ENCODE assay signal across 8 cellular contexts in genomic region chr20:35664544-35665206, GRCh38. TPM values are rescaled to one million over a fixed set of nuclear protein-coding genes. Genes with fewer than 3 reads are reported as not detected.
DNase-seq lines count a peak whose midpoint lies in the region; ATAC-seq lines count a peak whose summit lies in the region.

Gene CPNE1 (minus strand): TSS chr20:35664900. CDS start chr20:35632923, 31,977 bp downstream.
Gene RBM12 (minus strand): TSS chr20:35664900. CDS start chr20:35655322, 9,578 bp downstream.

- H3K4me3 ChIP-seq in BLaER1: peak within 1 kb of the TSS; percentile 76

- DNase-seq in NCI-H748 (lab: John Stamatoyannopoulos, UW; ENCODE audit: unreplicated experiment): peak; percentile 94
- DNase-seq in activated CD4-positive, alpha-beta T cell treated with anti-CD3 and anti-CD28 coated beads, Interleukin-2, amount 50 U/mL, for 1 hour: peak; percentile 92
- DNase-seq in dedifferentiated amniotic fluid mesenchymal stem cell (ENCODE audit: extremely low spot score): peak; percentile 90
- DNase-seq in left lobe of liver (ENCODE audit: low spot score): peak; percentile 94
- peak; percentile 92 for DNase-seq in stimulated activated CD4-positive, alpha-beta T cell treated with anti-CD3 and anti-CD28 coated beads, Interleukin-2, amount 100 ng/mL, for 24 hours

- peaks cover 31% of the 10 kb centered on the region for H3K36me3 ChIP-seq in BLaER1

- peaks cover 43% of the 10 kb centered on the region for H3K4me1 ChIP-seq in BLaER1

- peak within 1 kb of the TSS; percentile 99 for H3K27ac ChIP-seq in BLaER1

- H4K20me1 ChIP-seq in BLaER1: peaks cover 48% of the 10 kb centered on the region

- H3K9me3 ChIP-seq in BLaER1: no peaks in the 10 kb centered on the region; the same call in 1 of the 2 replicates

- no peaks in the 10 kb centered on the region for H3K27me3 ChIP-seq in BLaER1

- ATAC-seq in GM19328 (IDR thresholded peaks at IDR 0.05; ENCODE audit: unreplicated experiment) (peak; percentile 66), HG03520 (IDR thresholded peaks at IDR 0.05; ENCODE audit: unreplicated experiment) (peak; percentile 69), left lobe of liver (peak; percentile 93)

- peak within 1 kb of the TSS; percentile 98 for H3K9ac ChIP-seq in BLaER1

- peak within 1 kb of the TSS; percentile 95 for H3K4me2 ChIP-seq in BLaER1

RNA-seq across cellular contexts. Expression of gene CPNE1, which starts in this region (rescaled TPM):
- 42.3 TPM for total RNA-seq in left lobe of liver

RNA-seq across cellular contexts. Expression of gene RBM12, which starts in this region (rescaled TPM):
- 19.3 TPM for total RNA-seq in left lobe of liver

Comparison
In these comparisons a context has a peak if more than half of its experiments do, and no peak if none do; other contexts are left out.
1. Peak in every context shown above with its lines: DNase-seq, ATAC-seq, H3K4me3 ChIP-seq and H3K27ac ChIP-seq.